Comparison of ENCODE assay signal across 19 cellular contexts in genomic region chr16:69633375-69633774, GRCh38.
DNase-seq lines count a peak whose midpoint lies in the region; ATAC-seq and TF ChIP-seq lines count a peak whose summit lies in the region.
"Had no signal": no experiment of that assay in that cellular context is flagged by ENCODE, and none has a peak within 500 bp of the region (broad histone marks: within the 10 kb centered on the region; RNA-seq: fewer than 3 reads in every experiment).

No MANE protein-coding gene starts in this region.

- DNase-seq in SK-N-SH = no peak
- DNase-seq in T-helper 17 cell = no peak
- no peak for DNase-seq in mesothelial cell of epicardium (ENCODE audit: low spot score in 2 of 2, unreplicated experiment in 2 of 2)
- no peak for DNase-seq in T-helper 2 cell
- DNase-seq in GM20000 (ENCODE audit: low spot score) = no peak
- DNase-seq: Caco-2; CD4-positive, CD25-positive, alpha-beta regulatory T cell; CD8-positive, alpha-beta T cell; DMS153; DND-41; H9; HFFc6 had no signal

- no peaks in the 10 kb centered on the region; a peak in 1 of 4 replicates for H3K4me1 ChIP-seq in SK-N-SH (ENCODE audit: control insufficient read depth in 1 of 2, insufficient read depth in 2 of 2, low read depth in 1 of 2, low read length in 1 of 2)
- H3K4me1 ChIP-seq: BLaER1, Caco-2 had no signal

- H3K9me3 Mint-ChIP-seq in mesothelial cell of epicardium = peaks cover 19% of the 10 kb centered on the region

- CTCF ChIA-PET in SK-N-SH (lab: Yijun Ruan, JAX) = no interaction called here

- POLR2A ChIA-PET in SK-N-SH (lab: Yijun Ruan, JAX) = no interaction called here

- H3K27me3 ChIP-seq in SK-N-SH (ENCODE audit: insufficient read depth) = no peaks in the 10 kb centered on the region
- H3K27me3 ChIP-seq: BLaER1 had no signal

- no peak for TF ChIP-seq EP300 in SK-N-SH (IDR thresholded peaks at IDR 0.05; ENCODE audit: borderline replicate concordance in 1 of 2, low read depth in 1 of 2, low read length in 1 of 2)

- no peak for ATAC-seq in SK-N-SH treated with all-trans-retinoic acid at 6 μM for 48 hours
- no peak for ATAC-seq in T-helper 17 cell
- ATAC-seq: CD8-positive, alpha-beta T cell; GM23338; HCT116 had no signal

- peaks cover 3% of the 10 kb centered on the region for H3K4me1 Mint-ChIP-seq in T-helper 17 cell
- peaks cover 2% of the 10 kb centered on the region for H3K4me1 Mint-ChIP-seq in mesothelial cell of epicardium
- H3K4me1 Mint-ChIP-seq: B cell, GM23338, H9 had no signal

- no peak overlapping the region for H3K27ac ChIP-seq in SK-N-SH (ENCODE audit: low read depth in 2 of 2, low read length in 1 of 2)
- H3K27ac ChIP-seq: 22Rv1, BLaER1, C4-2B had no signal

- peak overlapping the region; percentile 52 for H3K4me3 Mint-ChIP-seq in T-helper 17 cell
- no peak overlapping the region for H3K4me3 Mint-ChIP-seq in mesothelial cell of epicardium
- H3K4me3 Mint-ChIP-seq: B cell; CD4-positive, CD25-positive, alpha-beta regulatory T cell; CD8-positive, alpha-beta T cell; GM23338; H9; HFFc6 had no signal

- 0 out of 2 replicates have a peak, but pooled peaks cover 3% of the 10 kb centered on the region for H3K9me3 ChIP-seq in SK-N-SH
- no peaks in the 10 kb centered on the region for H3K9me3 ChIP-seq in T-helper 17 cell (ENCODE audit: control insufficient read depth, low read length, poor library complexity, severe bottlenecking)

- H3K36me3 Mint-ChIP-seq in T-helper 17 cell (ENCODE audit: low read depth) (peaks cover 6% of the 10 kb centered on the region), mesothelial cell of epicardium (peaks cover 43% of the 10 kb centered on the region)

- TF ChIP-seq CTCF in SK-N-SH (IDR thresholded peaks at IDR 0.05) (no peak), mesothelial cell of epicardium (IDR thresholded peaks at IDR 0.05; ENCODE audit: unreplicated experiment) (no peak), GM20000 (IDR thresholded peaks at IDR 0.05; ENCODE audit: extremely low read depth, missing control alignments) (no peak)

- H3K9me2 ChIP-seq in SK-N-SH = no peaks in the 10 kb centered on the region

- H2AFZ ChIP-seq in SK-N-SH (ENCODE audit: low read depth) = no peak overlapping the region
- H2AFZ ChIP-seq: GM23338 had no signal

- H3K4me3 ChIP-seq in SK-N-SH (ENCODE audit: low read depth in 2 of 2, low read length in 1 of 2) = no peak overlapping the region
- H3K4me3 ChIP-seq: BLaER1, GM23338 had no signal

- H3K9ac ChIP-seq in SK-N-SH = no peak overlapping the region
- H3K9ac ChIP-seq: BLaER1 had no signal

- H4K20me1 ChIP-seq in SK-N-SH (ENCODE audit: insufficient read depth) = no peaks in the 10 kb centered on the region
- H4K20me1 ChIP-seq: BLaER1 had no signal

- no peak overlapping the region for H3K4me2 ChIP-seq in SK-N-SH
- H3K4me2 ChIP-seq: BLaER1, GM23338 had no signal

- no peaks in the 10 kb centered on the region for H3K27me3 Mint-ChIP-seq in T-helper 17 cell
- no peaks in the 10 kb centered on the region for H3K27me3 Mint-ChIP-seq in mesothelial cell of epicardium (ENCODE audit: low read depth)
- H3K27me3 Mint-ChIP-seq: B cell; CD4-positive, CD25-positive, alpha-beta regulatory T cell had no signal

- H3K36me3 ChIP-seq in SK-N-SH (replicated peaks in 1 of 2; ENCODE audit: control insufficient read depth in 1 of 2, insufficient read depth in 2 of 2, low read length in 1 of 2) = peaks cover 32 to 85% of the 10 kb centered on the region in 2 experiments

- no peak for TF ChIP-seq RAD21 in SK-N-SH (IDR thresholded peaks at IDR 0.05; ENCODE audit: low read length)

- H3F3A ChIP-seq in SK-N-SH (replicated peaks; ENCODE audit: insufficient read depth) = peaks cover 13% of the 10 kb centered on the region

- H3K79me2 ChIP-seq in SK-N-SH (ENCODE audit: insufficient read depth) = peaks cover 84% of the 10 kb centered on the region

- H3K27ac Mint-ChIP-seq in T-helper 17 cell = no peak overlapping the region
- H3K27ac Mint-ChIP-seq in mesothelial cell of epicardium = peak overlapping the region; percentile 63
- H3K27ac Mint-ChIP-seq: B cell; CD4-positive, CD25-positive, alpha-beta regulatory T cell; CD8-positive, alpha-beta T cell; GM23338; HFFc6 had no signal

TF ChIP-seq in SK-N-SH treated with all-trans-retinoic acid at 6 μM for 48 hours, 23 proteins besides CTCF, POLR2A, EP300 and RAD21:
- peak; percentile 79 for TF ChIP-seq ZNF70 (CRISPR knock-in tag; IDR thresholded peaks at IDR 0.05)
- no peak for TF ChIP-seq TOX (CRISPR knock-in tag; IDR thresholded peaks at IDR 0.05; ENCODE audit: borderline replicate concordance)

TF ChIP-seq in SK-N-SH, 30 proteins besides CTCF, POLR2A, EP300 and RAD21:
- TF ChIP-seq MXI1 (IDR thresholded peaks at IDR 0.05; ENCODE audit: low read depth, low read length) (no peak), YY1 (IDR thresholded peaks at IDR 0.05; ENCODE audit: low read depth) (no peak), PBX3 (IDR thresholded peaks at IDR 0.05) (no peak), RCOR1 (IDR thresholded peaks at IDR 0.05; ENCODE audit: low read length) (no peak), CHD2 (IDR thresholded peaks at IDR 0.05; ENCODE audit: low read length, partially characterized antibody) (no peak), FOSL2 (IDR thresholded peaks at IDR 0.05; ENCODE audit: borderline replicate concordance, low read depth) (no peak), SMC3 (IDR thresholded peaks at IDR 0.05; ENCODE audit: low read depth, low read length) (no peak), RXRA (IDR thresholded peaks at IDR 0.05; ENCODE audit: borderline replicate concordance, low read depth) (no peak), NFIC (IDR thresholded peaks at IDR 0.05; ENCODE audit: borderline replicate concordance) (no peak), FOXM1 (IDR thresholded peaks at IDR 0.05; ENCODE audit: low read depth) (no peak), SIN3A (IDR thresholded peaks at IDR 0.05; ENCODE audit: borderline replicate concordance, low read depth, low read length) (no peak), TEAD4 (IDR thresholded peaks at IDR 0.05; ENCODE audit: borderline replicate concordance, insufficient read depth) (no peak), TCF12 (IDR thresholded peaks at IDR 0.05) (no peak), FOXJ3 (CRISPR knock-in tag; IDR thresholded peaks at IDR 0.05) (no peak)
- TF ChIP-seq, protein P1, sequence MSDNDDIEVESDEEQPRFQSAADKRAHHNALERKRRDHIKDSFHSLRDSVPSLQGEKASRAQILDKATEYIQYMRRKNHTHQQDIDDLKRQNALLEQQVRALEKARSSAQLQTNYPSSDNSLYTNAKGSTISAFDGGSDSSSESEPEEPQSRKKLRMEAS (IDR thresholded peaks at IDR 0.05; ENCODE audit: low read depth) = no peak
- TF ChIP-seq, protein P2, sequence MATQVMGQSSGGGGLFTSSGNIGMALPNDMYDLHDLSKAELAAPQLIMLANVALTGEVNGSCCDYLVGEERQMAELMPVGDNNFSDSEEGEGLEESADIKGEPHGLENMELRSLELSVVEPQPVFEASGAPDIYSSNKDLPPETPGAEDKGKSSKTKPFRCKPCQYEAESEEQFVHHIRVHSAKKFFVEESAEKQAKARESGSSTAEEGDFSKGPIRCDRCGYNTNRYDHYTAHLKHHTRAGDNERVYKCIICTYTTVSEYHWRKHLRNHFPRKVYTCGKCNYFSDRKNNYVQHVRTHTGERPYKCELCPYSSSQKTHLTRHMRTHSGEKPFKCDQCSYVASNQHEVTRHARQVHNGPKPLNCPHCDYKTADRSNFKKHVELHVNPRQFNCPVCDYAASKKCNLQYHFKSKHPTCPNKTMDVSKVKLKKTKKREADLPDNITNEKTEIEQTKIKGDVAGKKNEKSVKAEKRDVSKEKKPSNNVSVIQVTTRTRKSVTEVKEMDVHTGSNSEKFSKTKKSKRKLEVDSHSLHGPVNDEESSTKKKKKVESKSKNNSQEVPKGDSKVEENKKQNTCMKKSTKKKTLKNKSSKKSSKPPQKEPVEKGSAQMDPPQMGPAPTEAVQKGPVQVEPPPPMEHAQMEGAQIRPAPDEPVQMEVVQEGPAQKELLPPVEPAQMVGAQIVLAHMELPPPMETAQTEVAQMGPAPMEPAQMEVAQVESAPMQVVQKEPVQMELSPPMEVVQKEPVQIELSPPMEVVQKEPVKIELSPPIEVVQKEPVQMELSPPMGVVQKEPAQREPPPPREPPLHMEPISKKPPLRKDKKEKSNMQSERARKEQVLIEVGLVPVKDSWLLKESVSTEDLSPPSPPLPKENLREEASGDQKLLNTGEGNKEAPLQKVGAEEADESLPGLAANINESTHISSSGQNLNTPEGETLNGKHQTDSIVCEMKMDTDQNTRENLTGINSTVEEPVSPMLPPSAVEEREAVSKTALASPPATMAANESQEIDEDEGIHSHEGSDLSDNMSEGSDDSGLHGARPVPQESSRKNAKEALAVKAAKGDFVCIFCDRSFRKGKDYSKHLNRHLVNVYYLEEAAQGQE (IDR thresholded peaks at IDR 0.05; ENCODE audit: low read depth, low read length) = no peak
TF ChIP-seq in SK-N-SH: peak in this region for 0.
